In genomic region chr19:16588089-16588823, GRCh38 we compare ENCODE assay signal across 1 cellular context.
A peak's percentile ranks its signal among the peaks of the same experiment; 100 is the strongest.
TF ChIP-seq lines count a peak whose summit lies in the region.

No MANE protein-coding gene starts in this region.

TF ChIP-seq in GM12878, 131 proteins besides CTCF, POLR2A, EP300 and RAD21 (continued from another document and continues in another):
- TF ChIP-seq YBX1 (IDR thresholded peaks at IDR 0.05) (no peak), E4F1 (IDR thresholded peaks at IDR 0.05; ENCODE audit: borderline replicate concordance, partially characterized antibody) (no peak), CUX1 (IDR thresholded peaks at IDR 0.05; ENCODE audit: insufficient replicate concordance, low read depth, low read length) (peak; percentile 22), ZNF592 (IDR thresholded peaks at IDR 0.05) (no peak), KAT2A (conservative IDR thresholded peaks at IDR 0.05; ENCODE audit: control insufficient read depth, low read depth, low read length) (no peak), RFX5 (IDR thresholded peaks at IDR 0.05; ENCODE audit: low read depth, low read length) (no peak), SREBF1 (IDR thresholded peaks at IDR 0.05; ENCODE audit: low read length) (no peak), SIX5 (IDR thresholded peaks at IDR 0.05; ENCODE audit: low read depth, low read length, severe bottlenecking) (no peak), IKZF2 (IDR thresholded peaks at IDR 0.05) (peak in 1 of 2 experiments; percentile 50; a peak in 2 of 4 replicates), CBX5 (IDR thresholded peaks at IDR 0.05; ENCODE audit: low read depth) (no peak), STAT3 (IDR thresholded peaks at IDR 0.05; ENCODE audit: low read depth, low read length) (no peak), BHLHE40 (IDR thresholded peaks at IDR 0.05; ENCODE audit: borderline replicate concordance in 1 of 2, low read depth in 2 of 2, low read length in 1 of 2) (peak; percentile 80 to 81), PBX3 (IDR thresholded peaks at IDR 0.05; ENCODE audit: insufficient replicate concordance, low read depth, low read length) (no peak), HDGF (IDR thresholded peaks at IDR 0.05) (peak; percentile 73; the same call in 1 of the 2 replicates), EED (IDR thresholded peaks at IDR 0.05; ENCODE audit: low read depth) (no peak), E2F4 (IDR thresholded peaks at IDR 0.05; ENCODE audit: low read depth, low read length) (no peak), CEBPZ (IDR thresholded peaks at IDR 0.05; ENCODE audit: low read depth, low read length) (no peak), ZZZ3 (IDR thresholded peaks at IDR 0.05; ENCODE audit: control insufficient read depth, insufficient read length, low read depth) (no peak), TBL1XR1 (IDR thresholded peaks at IDR 0.05; ENCODE audit: low read depth, low read length) (no peak), NR2C2 (IDR thresholded peaks at IDR 0.05; ENCODE audit: borderline replicate concordance, control insufficient read depth, insufficient read length, low read depth) (no peak), FOXK2 (IDR thresholded peaks at IDR 0.05) (no peak), BCL11A (IDR thresholded peaks at IDR 0.05; ENCODE audit: low read depth, low read length) (no peak), JUNB (IDR thresholded peaks at IDR 0.05) (no peak), ZBED1 (IDR thresholded peaks at IDR 0.05; ENCODE audit: borderline replicate concordance) (peak; percentile 8; the same call in 1 of the 2 replicates), CBX3 (IDR thresholded peaks at IDR 0.05; ENCODE audit: borderline replicate concordance, low read depth) (no peak), SMAD5 (IDR thresholded peaks at IDR 0.05; ENCODE audit: low read depth) (peak; percentile 74), NFYA (IDR thresholded peaks at IDR 0.05; ENCODE audit: borderline replicate concordance, low read depth, low read length) (no peak), HSF1 (IDR thresholded peaks at IDR 0.05; ENCODE audit: low read depth, low read length) (no peak), PKNOX1 (IDR thresholded peaks at IDR 0.05) (0 out of 2 replicates have a peak, but pooled peaks have one; percentile 23), TCF7 (IDR thresholded peaks at IDR 0.05; ENCODE audit: borderline replicate concordance) (no peak), ZNF217 (IDR thresholded peaks at IDR 0.05) (no peak), ATF2 (IDR thresholded peaks at IDR 0.05; ENCODE audit: low read length) (no peak), MEF2A (IDR thresholded peaks at IDR 0.05; ENCODE audit: insufficient read depth, low read depth, low read length) (0 out of 2 replicates have a peak, but pooled peaks have one; percentile 28), NBN (IDR thresholded peaks at IDR 0.05) (peak; percentile 70; the same call in 1 of the 2 replicates)
